In genomic region chr2:85561280-85562212, GRCh38 we compare ENCODE assay signal across 1 cellular context.
TF ChIP-seq lines count a peak whose summit lies in the region.

Gene GGCX (minus strand): TSS chr2:85561493. CDS start chr2:85561428, 65 bp downstream.

TF ChIP-seq in K562, 482 proteins besides CTCF, POLR2A, EP300 and RAD21 (continued from another document):
- TF ChIP-seq SP2 (IDR thresholded peaks at IDR 0.05; ENCODE audit: extremely low read depth, low read depth, low read length, poor library complexity, severe bottlenecking) = no peak
- TF ChIP-seq PCBP1 (IDR thresholded peaks at IDR 0.05; ENCODE audit: low read depth, low read length, poor library complexity, severe bottlenecking) = no peak
- peak; percentile 89 for TF ChIP-seq C11orf30 (IDR thresholded peaks at IDR 0.05; ENCODE audit: low read depth)
- peak; percentile 69 to 94 (median 89) for TF ChIP-seq YY1 (IDR thresholded peaks at IDR 0.05; ENCODE audit: borderline replicate concordance in 1 of 3, control insufficient read depth in 1 of 3, extremely low read depth in 1 of 3, insufficient read depth in 3 of 3, insufficient read length in 1 of 3, insufficient replicate concordance in 2 of 3, low read depth in 1 of 3, low read length in 2 of 3)
- TF ChIP-seq GATA2 (CRISPR knock-in tag; IDR thresholded peaks at IDR 0.05) = no peak
- no peak for TF ChIP-seq MEF2A (IDR thresholded peaks at IDR 0.05; ENCODE audit: control insufficient read depth, low read depth, low read length)
- TF ChIP-seq NFE2 (IDR thresholded peaks at IDR 0.05; ENCODE audit: low read depth) = no peak
- no peak for TF ChIP-seq ZFP36 (IDR thresholded peaks at IDR 0.05; ENCODE audit: low read depth, low read length, partially characterized antibody)
- TF ChIP-seq E4F1 (CRISPR knock-in tag; IDR thresholded peaks at IDR 0.05; ENCODE audit: borderline replicate concordance) = peak; percentile 99
- TF ChIP-seq TAF1 (IDR thresholded peaks at IDR 0.05; ENCODE audit: control insufficient read depth, extremely low read depth, insufficient read depth, low read length, severe bottlenecking) = peak; percentile 82
- peak; percentile 73 for TF ChIP-seq JUND (IDR thresholded peaks at IDR 0.05; ENCODE audit: borderline replicate concordance, low read depth, low read length)
- no peak; the same call in 2 of the 3 replicates for TF ChIP-seq JUND (tag; IDR thresholded peaks at IDR 0.05; ENCODE audit: borderline replicate concordance, low read depth, low read length)
- no peak for TF ChIP-seq THRAP3 (IDR thresholded peaks at IDR 0.05; ENCODE audit: borderline replicate concordance)
- TF ChIP-seq AFF1 (IDR thresholded peaks at IDR 0.05; ENCODE audit: low read depth in 1 of 2, partially characterized antibody in 2 of 2) = peak; percentile 41 to 57
- no peak for TF ChIP-seq ZNF24 (IDR thresholded peaks at IDR 0.05)
- no peak for TF ChIP-seq TAF15 (IDR thresholded peaks at IDR 0.05; ENCODE audit: low read depth, low read length)
- no peak for TF ChIP-seq RBM15 (IDR thresholded peaks at IDR 0.05; ENCODE audit: insufficient read depth, low read length)
- TF ChIP-seq KDM2B (CRISPR knock-in tag; IDR thresholded peaks at IDR 0.05) = no peak
- TF ChIP-seq ZNF224 (CRISPR knock-in tag; IDR thresholded peaks at IDR 0.05) = no peak
- TF ChIP-seq JUN (IDR thresholded peaks at IDR 0.05; ENCODE audit: borderline replicate concordance, low read depth, low read length) = 0 out of 2 replicates have a peak, but pooled peaks have one; percentile 6
- TF ChIP-seq JUN (CRISPR knock-in tag; IDR thresholded peaks at IDR 0.05; ENCODE audit: borderline replicate concordance) = no peak
- TF ChIP-seq SAFB2 (IDR thresholded peaks at IDR 0.05; ENCODE audit: borderline replicate concordance, low read depth, low read length, severe bottlenecking) = no peak
- peak; percentile 77 for TF ChIP-seq CXXC5 (CRISPR knock-in tag; IDR thresholded peaks at IDR 0.05)
- no peak for TF ChIP-seq ZC3H11A (IDR thresholded peaks at IDR 0.05; ENCODE audit: low read depth, low read length)
- TF ChIP-seq TRIM28 (IDR thresholded peaks at IDR 0.05) = no peak
- TF ChIP-seq CHCHD3 (CRISPR knock-in tag; IDR thresholded peaks at IDR 0.05) = 0 out of 2 replicates have a peak, but pooled peaks have one; percentile 39
- TF ChIP-seq NFXL1 (CRISPR knock-in tag; IDR thresholded peaks at IDR 0.05) = no peak
- peak; percentile 44; the same call in 1 of the 2 replicates for TF ChIP-seq SOX6 (IDR thresholded peaks at IDR 0.05)
- TF ChIP-seq SMAD3 (CRISPR knock-in tag; conservative IDR thresholded peaks at IDR 0.05) = no peak
- TF ChIP-seq MTF1 (CRISPR knock-in tag; IDR thresholded peaks at IDR 0.05; ENCODE audit: borderline replicate concordance) = no peak
- TF ChIP-seq ZFP30 (CRISPR knock-in tag; IDR thresholded peaks at IDR 0.05; ENCODE audit: borderline replicate concordance) = no peak
- TF ChIP-seq NFE2L1 (tag; IDR thresholded peaks at IDR 0.05; ENCODE audit: borderline replicate concordance, low read depth) = no peak
- peak; percentile 38 for TF ChIP-seq ZNF384 (IDR thresholded peaks at IDR 0.05; ENCODE audit: low read depth, low read length)
- no peak for TF ChIP-seq TEAD1 (CRISPR knock-in tag; IDR thresholded peaks at IDR 0.05)
- peak; percentile 95 for TF ChIP-seq POLR2AphosphoS5 (IDR thresholded peaks at IDR 0.05; ENCODE audit: control insufficient read depth, insufficient read depth, low read depth, low read length)
